Comparison of ENCODE assay signal across 8 cellular contexts in genomic region chr14:71319646-71320045, GRCh38. TPM values are rescaled to one million over a fixed set of nuclear protein-coding genes. Genes with fewer than 3 reads are reported as not detected.
A peak's percentile ranks its signal among the peaks of the same experiment; 100 is the strongest.
DNase-seq lines count a peak whose midpoint lies in the region; ATAC-seq and TF ChIP-seq lines count a peak whose summit lies in the region.

No MANE protein-coding gene starts in this region.

- H3K36me3 ChIP-seq in trophoblast cell (ENCODE audit: control insufficient read depth in 1 of 2, insufficient read depth in 2 of 2, low read length in 2 of 2) = no peaks in the 10 kb centered on the region

- H3K9me3 ChIP-seq in trophoblast cell (ENCODE audit: insufficient read depth, low read depth, low read length) = no peaks in the 10 kb centered on the region

- H3K4me1 ChIP-seq in trophoblast cell (ENCODE audit: control insufficient read depth in 1 of 2, insufficient read depth in 2 of 2, low read length in 2 of 2) = peaks cover 0 to 5% of the 10 kb centered on the region in 2 experiments

- H3K79me2 ChIP-seq in trophoblast cell (ENCODE audit: control insufficient read depth, insufficient read depth, low read length, poor library complexity) = peaks cover 9% of the 10 kb centered on the region

- peaks cover 15% of the 10 kb centered on the region for H3K79me1 ChIP-seq in trophoblast cell (ENCODE audit: low read length)

- no peak overlapping the region for H3K23ac ChIP-seq in trophoblast cell (ENCODE audit: low read length)

- H4K12ac ChIP-seq in trophoblast cell (ENCODE audit: low read depth, low read length) = no peak overlapping the region

- no peak overlapping the region for H4K91ac ChIP-seq in trophoblast cell (ENCODE audit: low read depth, low read length)

- H3K27ac ChIP-seq in VCaP (peak overlapping the region; percentile 94), trophoblast cell (ENCODE audit: low read depth, low read length) (no peak overlapping the region)

- no peak overlapping the region for H3K18ac ChIP-seq in trophoblast cell (ENCODE audit: low read length)

- peak overlapping the region; percentile 87 for H3K4me2 ChIP-seq in trophoblast cell (ENCODE audit: low read length)

- WGBS in trophoblast cell (ENCODE audit: extremely low coverage, insufficient coverage, insufficient read length) = no CpG with 5 or more reads among the region's 5 CpGs

- peak overlapping the region; percentile 23 for H4K8ac ChIP-seq in trophoblast cell (ENCODE audit: low read depth, low read length)

- no peak overlapping the region for H2BK5ac ChIP-seq in trophoblast cell (ENCODE audit: low read depth, low read length, poor library complexity)

- DNase-seq in NCI-H2107 treated with DMSO at 0.1 percent for 48 hours (lab: John Stamatoyannopoulos, UW; ENCODE audit: unreplicated experiment) (peak; percentile 78), NCI-H2107 (lab: John Stamatoyannopoulos, UW) (no peak), foreskin fibroblast (peak; percentile 15 to 56), trophoblast cell (peak in 1 of 2 donors; percentile 28)

- H2BK12ac ChIP-seq in trophoblast cell (ENCODE audit: low read length) = peak overlapping the region; percentile 36

- no peak overlapping the region for H3K4ac ChIP-seq in trophoblast cell (ENCODE audit: low read depth, low read length)

- no peak overlapping the region for H3K14ac ChIP-seq in trophoblast cell (ENCODE audit: low read length)

- ATAC-seq in HG03521 (IDR thresholded peaks at IDR 0.05; ENCODE audit: unreplicated experiment) (peak; percentile 2), HG02970 (IDR thresholded peaks at IDR 0.05; ENCODE audit: low FRiP score, unreplicated experiment) (no peak), HG03460 (IDR thresholded peaks at IDR 0.05; ENCODE audit: unreplicated experiment) (no peak)

- TF ChIP-seq CTCF in VCaP (conservative IDR thresholded peaks at IDR 0.05) = no peak
- TF ChIP-seq CTCF in foreskin fibroblast (IDR thresholded peaks at IDR 0.05; ENCODE audit: low read depth, low read length) = no peak

- H2AK5ac ChIP-seq in trophoblast cell (ENCODE audit: low read length) = no peak overlapping the region

- H3K4me3 ChIP-seq in foreskin fibroblast (ENCODE audit: low read depth in 1 of 2, low read length in 2 of 2) (peak overlapping the region; percentile 90 to 91), trophoblast cell (ENCODE audit: low read depth, low read length) (peak overlapping the region; percentile 67)

- H2BK120ac ChIP-seq in trophoblast cell (ENCODE audit: insufficient read depth, low read length, poor library complexity) = no peak overlapping the region

- H3K27me3 ChIP-seq in trophoblast cell (ENCODE audit: insufficient read depth, low read length) = no peaks in the 10 kb centered on the region

- peak overlapping the region; percentile 75 for H2AFZ ChIP-seq in trophoblast cell (ENCODE audit: insufficient read depth, low read length, poor library complexity)

- H3K9ac ChIP-seq in trophoblast cell (ENCODE audit: low read length) = no peak overlapping the region

RNA-seq across cellular contexts. Expression of gene SIPA1L1, which starts 0.6 kb away (rescaled TPM):
- 46.7 TPM in 2 replicates for polyA plus RNA-seq in trophoblast cell (2013)
